Comparison of ENCODE assay signal across 9 cellular contexts in genomic region chr12:1644523-1645438, GRCh38. TPM values are rescaled to one million over a fixed set of nuclear protein-coding genes. Genes with fewer than 3 reads are reported as not detected.
DNase-seq lines count a peak whose midpoint lies in the region; ATAC-seq, FAIRE-seq and TF ChIP-seq lines count a peak whose summit lies in the region.
"Had no signal": no experiment of that assay in that cellular context is flagged by ENCODE, and none has a peak within 500 bp of the region (broad histone marks: within the 10 kb centered on the region; RNA-seq: fewer than 3 reads in every experiment).

No MANE protein-coding gene starts in this region.

- TF ChIP-seq CTCF in keratinocyte (optimal IDR thresholded peaks at IDR 0.05 in 1 of 3, IDR thresholded peaks at IDR 0.05 in 1 of 3, conservative IDR thresholded peaks at IDR 0.05 in 1 of 3; ENCODE audit: extremely low read depth in 1 of 3, insufficient read depth in 2 of 3, low read length in 3 of 3) (no peak), tibial artery (IDR thresholded peaks at IDR 0.05) (no peak), GM13976 (IDR thresholded peaks at IDR 0.05; ENCODE audit: borderline replicate concordance, control extremely low read depth, extremely low read depth, insufficient read depth, missing control alignments) (no peak)

- H3K27me3 ChIP-seq in keratinocyte (ENCODE audit: control insufficient read depth, extremely low read depth, insufficient read depth, low read length), result no peaks in the 10 kb centered on the region
- no peaks in the 10 kb centered on the region for H3K27me3 ChIP-seq in tibial artery

- in situ Hi-C loops in GM13976 (cut with MboI; ENCODE audit: low sequenced_read_pairs, unreplicated experiment), result loop anchor here (25.0 kb wide), 1 partner anchor 943 kb away; no protein-coding TSS in a partner anchor

- H3K4me2 ChIP-seq in keratinocyte (ENCODE audit: control insufficient read depth, extremely low read depth, insufficient read depth, low read depth, low read length), result no peak overlapping the region

- ATAC-seq in GM19467 (IDR thresholded peaks at IDR 0.05; ENCODE audit: unreplicated experiment) (no peak), HG02763 (IDR thresholded peaks at IDR 0.05; ENCODE audit: unreplicated experiment) (no peak), GM18868 (IDR thresholded peaks at IDR 0.05; ENCODE audit: unreplicated experiment) (no peak)
- ATAC-seq: HCT116 had no signal

- H4K20me1 ChIP-seq in keratinocyte (ENCODE audit: control insufficient read depth, extremely low read depth, insufficient read depth, low read length), result no peaks in the 10 kb centered on the region

- DNase-seq in NCI-H146 treated with DMSO at 0.1 percent for 48 hours (lab: John Stamatoyannopoulos, UW; ENCODE audit: unreplicated experiment) (peak; percentile 36), astrocyte of the hippocampus (ENCODE audit: low read depth, low spot score) (peak; percentile 91), keratinocyte (ENCODE audit: low read depth, low spot score) (no peak), tibial artery (peak; percentile 79 to 87), GM13976 (ENCODE audit: low spot score) (no peak)

- no peak overlapping the region for H3K27ac ChIP-seq in keratinocyte (ENCODE audit: control insufficient read depth, insufficient read depth, low read length)
- no peak overlapping the region for H3K27ac ChIP-seq in tibial artery

- peaks cover 2% of the 10 kb centered on the region for H3K9me1 ChIP-seq in keratinocyte (ENCODE audit: control insufficient read depth, extremely low read depth, insufficient read depth, low read length)

- H3K9me3 ChIP-seq in keratinocyte (ENCODE audit: control insufficient read depth, low read depth, low read length) (no peaks in the 10 kb centered on the region), tibial artery (no peaks in the 10 kb centered on the region)

- peaks cover 9% of the 10 kb centered on the region for H3K4me1 ChIP-seq in keratinocyte (ENCODE audit: control insufficient read depth, extremely low read depth, insufficient read depth, low read length)
- H3K4me1 ChIP-seq in tibial artery, result peaks cover 0 to 14% (median 9%) of the 10 kb centered on the region in 4 donors

- H3K79me2 ChIP-seq in keratinocyte (ENCODE audit: control insufficient read depth, insufficient read depth, low read length), result no peaks in the 10 kb centered on the region

- intact Hi-C loops in tibial artery (cut with DNase I; ENCODE audit: low total_unique reads), result loop anchor here (10.0 kb wide), 1 partner anchor 300 kb away; no protein-coding TSS in a partner anchor

- dilution Hi-C loops in keratinocyte (cut with MboI; ENCODE audit: extremely low pct_ligation_motif_present, low sequenced_read_pairs), result no loop called here

- H3K4me3 ChIP-seq in keratinocyte (ENCODE audit: control insufficient read depth in 2 of 3, extremely low read depth in 1 of 3, insufficient read depth in 2 of 3, low read depth in 1 of 3, low read length in 3 of 3), result no peak overlapping the region
- H3K4me3 ChIP-seq in tibial artery, result no peak overlapping the region

- H3K36me3 ChIP-seq in keratinocyte (ENCODE audit: control insufficient read depth in 2 of 2, extremely low read depth in 1 of 2, insufficient read depth in 2 of 2, low read length in 2 of 2) (peaks cover 2 to 4% of the 10 kb centered on the region in 2 experiments), tibial artery (peaks cover 0 to 6% (median 0%) of the 10 kb centered on the region in 3 donors)

- H2AFZ ChIP-seq in keratinocyte (ENCODE audit: control insufficient read depth, low read length), result no peak overlapping the region

- H3K9ac ChIP-seq in keratinocyte (ENCODE audit: control insufficient read depth, extremely low read depth, insufficient read depth, low read length), result no peak overlapping the region

- FAIRE-seq in keratinocyte (lab: Jason Lieb, UNC), result peak; percentile 64

RNA-seq across cellular contexts. Expression of gene WNT5B, which starts 15.8 kb away (rescaled TPM):
- 11.9 to 27.8 TPM (median 12.3 TPM) in 3 replicates for polyA plus RNA-seq in keratinocyte
- polyA plus RNA-seq in keratinocyte (2011; ENCODE audit: low read depth), result 3.8 TPM
- polyA plus RNA-seq in keratinocyte (2011; cell fraction: cytosol; rRNA removed), result 9.2 and 13.1 TPM in 2 replicates
- polyA plus RNA-seq in keratinocyte (2011; cell fraction: nucleus; rRNA removed), result 24.7 and 30.9 TPM in 2 replicates
- polyA plus RNA-seq in keratinocyte (2012; ENCODE audit: low replicate concordance), result 5.4 and 32.2 TPM in 2 replicates
- 14.2 to 51.2 TPM (median 17.0 TPM) in 3 replicates for polyA minus RNA-seq in keratinocyte
- polyA minus RNA-seq in keratinocyte (2011; cell fraction: cytosol; rRNA and poly(A)+ RNA removed), result 18.2 TPM
- polyA minus RNA-seq in keratinocyte (2011; cell fraction: nucleus; rRNA and poly(A)+ RNA removed), result 21.0 and 28.8 TPM in 2 replicates

RNA-seq across cellular contexts. Expression of gene ADIPOR2, which starts 46.1 kb away (rescaled TPM):
- 35.7 to 59.4 TPM (median 41.4 TPM) in 3 replicates for polyA plus RNA-seq in keratinocyte
- polyA plus RNA-seq in keratinocyte (2011; ENCODE audit: low read depth), result 12.5 TPM
- 41.5 and 68.5 TPM in 2 replicates for polyA plus RNA-seq in keratinocyte (2011; cell fraction: cytosol; rRNA removed)
- polyA plus RNA-seq in keratinocyte (2011; cell fraction: nucleus; rRNA removed), result 61.9 and 66.3 TPM in 2 replicates
- 31.8 and 46.1 TPM in 2 replicates for polyA plus RNA-seq in keratinocyte (2012; ENCODE audit: low replicate concordance)
- 36.3 to 53.9 TPM (median 39.5 TPM) in 3 replicates for polyA minus RNA-seq in keratinocyte
- polyA minus RNA-seq in keratinocyte (2011; cell fraction: cytosol; rRNA and poly(A)+ RNA removed), result 20.9 TPM
- polyA minus RNA-seq in keratinocyte (2011; cell fraction: nucleus; rRNA and poly(A)+ RNA removed), result 32.5 and 77.1 TPM in 2 replicates

RNA-seq across cellular contexts. Expression of gene FBXL14, which starts 50.4 kb away (rescaled TPM):
- polyA plus RNA-seq in keratinocyte, result 1.8 to 3.0 TPM (median 2.1 TPM) in 3 replicates
- polyA plus RNA-seq in keratinocyte (2011; ENCODE audit: low read depth), result 2.0 TPM
- polyA plus RNA-seq in keratinocyte (2011; cell fraction: cytosol; rRNA removed), result 1.4 and 2.4 TPM in 2 replicates
- 1.6 and 1.7 TPM in 2 replicates for polyA plus RNA-seq in keratinocyte (2011; cell fraction: nucleus; rRNA removed)
- 2.3 and 3.0 TPM in 2 replicates for polyA plus RNA-seq in keratinocyte (2012; ENCODE audit: low replicate concordance)
- 3.6 to 8.7 TPM (median 4.6 TPM) in 3 replicates for polyA minus RNA-seq in keratinocyte
- polyA minus RNA-seq in keratinocyte (2011; cell fraction: cytosol; rRNA and poly(A)+ RNA removed), result 7.9 TPM
- polyA minus RNA-seq in keratinocyte (2011; cell fraction: nucleus; rRNA and poly(A)+ RNA removed), result 2.3 and 2.6 TPM in 2 replicates

Comparison
In these comparisons a context has a peak if more than half of its experiments do, and no peak if none do; other contexts are left out.
1. DNase-seq: peak in NCI-H146 treated with DMSO at 0.1 percent for 48 hours (single experiment), astrocyte of the hippocampus (single experiment) and tibial artery (2 of 2); none in keratinocyte (single experiment) and GM13976 (single experiment).